In the genomic region with DNA sequence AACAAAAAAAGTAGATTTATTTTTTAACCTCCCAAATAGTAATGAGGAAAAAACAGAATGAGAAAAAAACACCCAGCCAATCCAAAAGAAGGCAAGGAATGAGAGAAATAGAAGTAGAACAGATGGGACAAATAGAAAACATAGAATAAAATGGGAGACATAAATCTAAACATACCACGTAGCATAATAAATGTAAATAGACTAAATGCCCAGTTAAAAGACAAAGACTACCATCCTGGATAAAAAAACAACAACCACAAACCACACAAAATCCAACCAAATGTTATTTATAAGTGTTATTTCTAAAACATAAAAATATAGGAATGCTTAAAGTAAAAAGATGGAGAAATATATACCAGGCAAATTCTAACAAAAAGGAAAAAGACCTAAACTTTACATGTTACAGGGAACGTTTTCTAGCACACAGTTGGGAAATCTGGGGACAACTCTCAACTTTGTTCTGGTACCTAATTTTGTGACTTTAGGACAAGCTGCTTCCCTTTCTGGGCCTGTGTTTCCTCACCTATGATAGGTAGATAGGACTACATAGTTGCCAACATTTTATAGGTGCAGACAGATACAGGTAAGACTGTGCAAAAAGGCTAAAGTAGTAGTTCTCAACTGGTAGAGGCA, we compare ENCODE assay signal across 35 cellular contexts.
"Had no signal": no experiment of that assay in that cellular context is flagged by ENCODE, and none has a peak within 500 bp of the region (broad histone marks: within the 10 kb centered on the region; RNA-seq: fewer than 3 reads in every experiment).

No MANE protein-coding gene starts in this region.

- H3K4me1 ChIP-seq: adrenal gland, body of pancreas, breast epithelium had no signal

- H3K9me3 ChIP-seq: adrenal gland, body of pancreas, breast epithelium had no signal

- H3K4me1 Mint-ChIP-seq: activated B cell treated with CpG ODN at 0.5 μM for 24 hours had no signal

- H3K9me3 Mint-ChIP-seq: activated CD4-positive, alpha-beta memory T cell treated with anti-CD3 and anti-CD28 coated beads for 36 hours; activated CD4-positive, alpha-beta T cell treated with anti-CD3 and anti-CD28 coated beads, Interleukin-2, amount 10 ng/mL, durations not matched to agents 24 days and 14 days; activated naive CD8-positive, alpha-beta T cell treated with anti-CD3 and anti-CD28 coated beads for 36 hours; activated T-helper 1 cell treated with anti-CD3 and anti-CD28 coated beads, Interleukin-12 subunit alpha, Interleukin-12 subunit beta, Interleukin-2, Interleukin-4 antibody, amounts not matched to agents 30 ng/mL and 10 ng/mL and 1 ng/mL, durations not matched to agents 14 hours and 24 hours and 36 hours; activated T-helper 17 cell treated with anti-CD3 and anti-CD28 coated beads, Interleukin-2, amount 50 U/mL, for 72 hours; T-helper 1 cell treated with Interleukin-12 subunit alpha and Interleukin-12 subunit beta and Interleukin-4 antibody, amounts not matched to agents 30 μg/mL and 1 μg/mL, for 36 hours; T-helper 2 cell treated with Interferon-gamma antibody and Interleukin-4, amounts not matched to agents 5 μg/mL and 100 μg/mL, for 36 hours had no signal

- H3K27me3 Mint-ChIP-seq: activated B cell treated with CpG ODN at 0.5 μM for 24 hours; activated CD4-positive, alpha-beta memory T cell treated with anti-CD3 and anti-CD28 coated beads for 36 hours; activated CD4-positive, alpha-beta T cell treated with anti-CD3 and anti-CD28 coated beads, Interleukin-2, amount 10 ng/mL, durations not matched to agents 24 days and 14 days; activated CD8-positive, alpha-beta T cell treated with anti-CD3 and anti-CD28 coated beads for 36 hours; activated naive CD8-positive, alpha-beta T cell treated with anti-CD3 and anti-CD28 coated beads for 36 hours; activated T-helper 17 cell treated with anti-CD3 and anti-CD28 coated beads, Interleukin-2, amount 50 U/mL, for 72 hours had no signal

- H3K4me3 Mint-ChIP-seq: activated B cell treated with CpG ODN at 0.5 μM for 24 hours; activated CD4-positive, alpha-beta memory T cell treated with anti-CD3 and anti-CD28 coated beads for 36 hours; activated CD4-positive, alpha-beta T cell treated with anti-CD3 and anti-CD28 coated beads, Interleukin-2, amount 10 ng/mL, durations not matched to agents 24 days and 14 days; activated CD8-positive, alpha-beta T cell treated with anti-CD3 and anti-CD28 coated beads for 36 hours; activated naive CD4-positive, alpha-beta T cell treated with anti-CD3 and anti-CD28 coated beads for 36 hours; activated naive CD8-positive, alpha-beta T cell treated with anti-CD3 and anti-CD28 coated beads for 36 hours; activated T-helper 1 cell treated with anti-CD3 and anti-CD28 coated beads, Interleukin-12 subunit alpha, Interleukin-12 subunit beta, Interleukin-2, Interleukin-4 antibody, amounts not matched to agents 30 ng/mL and 10 ng/mL and 1 ng/mL, durations not matched to agents 14 hours and 24 hours and 36 hours; activated T-helper 17 cell treated with anti-CD3 and anti-CD28 coated beads, Interleukin-2, amount 50 U/mL, for 72 hours; T-helper 1 cell treated with Interleukin-12 subunit alpha and Interleukin-12 subunit beta and Interleukin-4 antibody, amounts not matched to agents 30 μg/mL and 1 μg/mL, for 36 hours; T-helper 2 cell treated with Interferon-gamma antibody and Interleukin-4, amounts not matched to agents 5 μg/mL and 100 μg/mL, for 36 hours had no signal

- H3K27me3 ChIP-seq: adrenal gland, body of pancreas, brain microvascular endothelial cell, breast epithelium had no signal

- H3K36me3 ChIP-seq: brain microvascular endothelial cell, breast epithelium had no signal

- H3K36me3 Mint-ChIP-seq: activated naive CD4-positive, alpha-beta T cell treated with anti-CD3 and anti-CD28 coated beads, Interleukin-2, amount 50 U/mL, for 72 hours; activated naive CD8-positive, alpha-beta T cell treated with anti-CD3 and anti-CD28 coated beads for 36 hours had no signal

- H3K27ac Mint-ChIP-seq: activated B cell treated with CpG ODN at 0.5 μM for 24 hours; activated CD4-positive, alpha-beta memory T cell treated with anti-CD3 and anti-CD28 coated beads for 36 hours; activated CD4-positive, alpha-beta T cell treated with anti-CD3 and anti-CD28 coated beads, Interleukin-2, amount 10 ng/mL, durations not matched to agents 24 days and 14 days; activated CD8-positive, alpha-beta T cell treated with anti-CD3 and anti-CD28 coated beads for 36 hours; activated naive CD4-positive, alpha-beta T cell treated with anti-CD3 and anti-CD28 coated beads for 36 hours; activated naive CD4-positive, alpha-beta T cell treated with anti-CD3 and anti-CD28 coated beads, Interleukin-2, amount 50 U/mL, for 72 hours; activated naive CD8-positive, alpha-beta T cell treated with anti-CD3 and anti-CD28 coated beads for 36 hours; activated T-helper 1 cell treated with anti-CD3 and anti-CD28 coated beads, Interleukin-12 subunit alpha, Interleukin-12 subunit beta, Interleukin-2, Interleukin-4 antibody, amounts not matched to agents 30 ng/mL and 10 ng/mL and 1 ng/mL, durations not matched to agents 14 hours and 24 hours and 36 hours; activated T-helper 17 cell treated with anti-CD3 and anti-CD28 coated beads, Interleukin-2, amount 50 U/mL, for 72 hours; T-helper 1 cell treated with Interleukin-12 subunit alpha and Interleukin-12 subunit beta and Interleukin-4 antibody, amounts not matched to agents 30 μg/mL and 1 μg/mL, for 36 hours; T-helper 2 cell treated with Interferon-gamma antibody and Interleukin-4, amounts not matched to agents 5 μg/mL and 100 μg/mL, for 36 hours had no signal

- DNase-seq: activated B cell treated with CpG ODN at 0.5 μM for 24 hours; activated CD4-positive, alpha-beta memory T cell treated with anti-CD3 and anti-CD28 coated beads for 36 hours; activated CD4-positive, alpha-beta T cell treated with anti-CD3 and anti-CD28 coated beads for 4 hours; activated CD4-positive, alpha-beta T cell treated with anti-CD3 and anti-CD28 coated beads, Interleukin-2, amount 10 ng/mL, durations not matched to agents 24 days and 14 days; activated CD4-positive, alpha-beta T cell treated with anti-CD3 and anti-CD28 coated beads, Interleukin-2, amount 50 U/mL, for 1 hour; activated CD4-positive, alpha-beta T cell treated with anti-CD3 and anti-CD28 coated beads, Interleukin-2, amount 50 U/mL, for 4 hours; activated CD4-positive, CD25-positive, alpha-beta regulatory T cell treated with anti-CD3 and anti-CD28 coated beads, Interleukin-2, amount 50 U/mL, for 72 hours; activated CD8-positive, alpha-beta memory T cell treated with anti-CD3 and anti-CD28 coated beads, Interleukin-2, amount 50 U/mL, for 4 hours; activated CD8-positive, alpha-beta T cell treated with anti-CD3 and anti-CD28 coated beads for 36 hours; activated effector memory CD4-positive, alpha-beta T cell treated with anti-CD3 and anti-CD28 coated beads, Interleukin-2, amount 50 U/mL, for 16 hours; activated gamma-delta T cell treated with Interleukin-2 at 50 U/mL for 16 hours; activated naive CD4-positive, alpha-beta T cell; activated naive CD4-positive, alpha-beta T cell treated with anti-CD3 and anti-CD28 coated beads for 36 hours; activated naive CD4-positive, alpha-beta T cell treated with anti-CD3 and anti-CD28 coated beads, Interleukin-2, amount 50 U/mL, for 16 hours; activated naive CD8-positive, alpha-beta T cell treated with anti-CD3 and anti-CD28 coated beads for 36 hours; activated T-cell treated with anti-CD3 and anti-CD28 coated beads for 4 hours; activated T-cell treated with anti-CD3 and anti-CD28 coated beads, Interleukin-2, amount 50 U/mL, for 1 hour; activated T-cell treated with anti-CD3 and anti-CD28 coated beads, Interleukin-2, amount 50 U/mL, for 48 hours; adrenal gland; amniotic stem cell; aorta; body of pancreas; brain microvascular endothelial cell; central memory CD4-positive, alpha-beta T cell; cerebellar nuclear complex; T-helper 1 cell; T-helper 2 cell; T-helper 9 cell had no signal

- H3K27ac ChIP-seq: adrenal gland, body of pancreas, brain microvascular endothelial cell, breast epithelium, VCaP had no signal

- H3K4me3 ChIP-seq: adrenal gland, body of pancreas, breast epithelium had no signal

- ATAC-seq: activated CD8-positive, alpha-beta T cell treated with anti-CD3 and anti-CD28 coated beads for 36 hours; activated naive CD4-positive, alpha-beta T cell treated with anti-CD3 and anti-CD28 coated beads, Interleukin-2, amount 50 U/mL, for 72 hours; activated T-helper 17 cell treated with anti-CD3 and anti-CD28 coated beads, Interleukin-2, amount 50 U/mL, for 72 hours; body of pancreas had no signal
